In the genomic region with DNA sequence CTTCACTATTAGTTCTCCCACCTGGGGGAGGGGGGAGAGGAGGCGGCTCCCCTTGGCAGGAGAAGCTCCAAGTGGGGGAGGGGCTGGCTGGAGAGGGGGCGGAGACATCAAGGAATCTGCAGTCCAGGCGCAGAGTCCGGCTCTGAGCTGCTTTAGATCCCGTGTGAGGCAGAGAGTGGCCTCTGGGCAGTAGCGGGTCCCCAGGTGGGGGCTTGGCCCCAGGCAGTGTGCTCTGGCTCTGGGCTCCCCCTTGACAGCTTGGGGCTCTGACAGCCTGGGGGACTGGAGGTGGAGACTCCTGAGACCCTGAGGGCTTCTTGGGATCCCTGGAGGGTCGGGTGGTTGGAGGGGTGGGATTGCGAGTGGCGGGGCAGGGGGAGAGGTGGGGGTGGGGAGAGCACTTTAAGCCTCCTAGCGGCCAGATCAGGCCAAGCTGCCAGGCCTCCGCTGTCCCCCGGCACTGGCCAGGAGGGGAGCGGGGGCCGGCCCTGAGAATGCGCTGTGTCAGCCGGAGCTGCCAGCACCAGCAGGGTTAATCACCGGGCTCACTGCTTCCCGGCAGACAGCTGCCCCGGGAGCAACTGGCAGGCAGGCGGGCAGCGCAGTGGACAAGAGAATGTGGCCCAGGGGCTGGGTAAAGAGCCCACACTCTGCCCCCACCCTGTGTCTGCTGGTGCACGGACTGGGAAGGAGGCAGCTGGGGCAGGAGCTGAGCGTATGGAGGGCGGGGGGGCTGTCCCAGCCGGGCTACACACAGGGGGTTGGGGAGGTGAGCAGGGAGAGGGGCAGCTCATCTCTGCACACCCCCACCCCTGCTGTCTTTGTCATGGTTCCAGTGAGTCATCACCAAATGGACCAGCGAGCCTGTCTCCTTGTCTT, we compare ENCODE assay signal across 8 cellular contexts. TPM values are rescaled to one million over a fixed set of nuclear protein-coding genes. Genes with fewer than 3 reads are reported as not detected.
DNase-seq lines count a peak whose midpoint lies in the region; ATAC-seq and TF ChIP-seq lines count a peak whose summit lies in the region.

No MANE protein-coding gene starts in this region.

- H3K4me3 Mint-ChIP-seq in stimulated activated naive B cell treated with anti-CD40 and anti-IgM and Interleukin-4, amounts not matched to agents 10 μg/mL and 1 μg/mL and 100 μg/mL, for 72 hours: peak overlapping the region; percentile 83 to 84
- no peak overlapping the region for H3K4me3 Mint-ChIP-seq in activated CD8-positive, alpha-beta memory T cell treated with anti-CD3 and anti-CD28 coated beads, Interleukin-2, amount 10 ng/mL, durations not matched to agents 7 days and 5 days

- H3K36me3 ChIP-seq in ascending aorta: no peaks in the 10 kb centered on the region

- peaks cover 40 to 67% of the 10 kb centered on the region in 2 donors for H3K4me1 ChIP-seq in ascending aorta

- H3K27me3 ChIP-seq in ascending aorta: no peaks in the 10 kb centered on the region

- H3K4me1 Mint-ChIP-seq in stimulated activated naive B cell treated with anti-CD40 and anti-IgM and Interleukin-4, amounts not matched to agents 10 μg/mL and 1 μg/mL and 100 μg/mL, for 72 hours: peaks cover 25 to 46% of the 10 kb centered on the region in 2 donors
- peaks cover 2% of the 10 kb centered on the region for H3K4me1 Mint-ChIP-seq in activated CD8-positive, alpha-beta memory T cell treated with anti-CD3 and anti-CD28 coated beads, Interleukin-2, amount 10 ng/mL, durations not matched to agents 7 days and 5 days

- peak overlapping the region; percentile 78 to 98 for H3K27ac ChIP-seq in ascending aorta

- peaks cover 12 to 13% of the 10 kb centered on the region in 2 donors for H3K27me3 Mint-ChIP-seq in stimulated activated naive B cell treated with anti-CD40 and anti-IgM and Interleukin-4, amounts not matched to agents 10 μg/mL and 1 μg/mL and 100 μg/mL, for 72 hours
- peaks cover 29% of the 10 kb centered on the region for H3K27me3 Mint-ChIP-seq in activated CD8-positive, alpha-beta memory T cell treated with anti-CD3 and anti-CD28 coated beads, Interleukin-2, amount 10 ng/mL, durations not matched to agents 7 days and 5 days

- no peaks in the 10 kb centered on the region for H3K36me3 Mint-ChIP-seq in stimulated activated naive B cell treated with anti-CD40 and anti-IgM and Interleukin-4, amounts not matched to agents 10 μg/mL and 1 μg/mL and 100 μg/mL, for 72 hours
- H3K36me3 Mint-ChIP-seq in activated CD8-positive, alpha-beta memory T cell treated with anti-CD3 and anti-CD28 coated beads, Interleukin-2, amount 10 ng/mL, durations not matched to agents 7 days and 5 days: no peaks in the 10 kb centered on the region

- DNase-seq in AG20443 (ENCODE audit: low spot score): peak; percentile 71
- DNase-seq in HPDE6-E6E7 (ENCODE audit: extremely low spot score): peak; percentile 81
- DNase-seq in ascending aorta (ENCODE audit: low spot score in 2 of 2): no peak
- peak; percentile 79 for DNase-seq in iPS-NIHi11 (ENCODE audit: low spot score)
- no peak for DNase-seq in stimulated activated naive B cell treated with anti-CD40 and anti-IgM and Interleukin-4, amounts not matched to agents 10 μg/mL and 1 μg/mL and 100 μg/mL, for 72 hours
- no peak for DNase-seq in activated CD8-positive, alpha-beta memory T cell treated with anti-CD3 and anti-CD28 coated beads, Interleukin-2, amount 10 ng/mL, durations not matched to agents 7 days and 5 days
- no peak for DNase-seq in activated gamma-delta T cell treated with Interleukin-2 at 50 U/mL for 16 hours
- no peak for DNase-seq in putamen (ENCODE audit: low spot score)

- ATAC-seq in stimulated activated naive B cell treated with anti-CD40 and anti-IgM and Interleukin-4, amounts not matched to agents 10 μg/mL and 1 μg/mL and 100 μg/mL, for 72 hours (replicated peaks): no peak
- ATAC-seq in activated CD8-positive, alpha-beta memory T cell treated with anti-CD3 and anti-CD28 coated beads, Interleukin-2, amount 10 ng/mL, durations not matched to agents 7 days and 5 days: no peak

- CTCF ChIA-PET in activated CD8-positive, alpha-beta memory T cell treated with anti-CD3 and anti-CD28 coated beads, Interleukin-2, amount 10 ng/mL, durations not matched to agents 7 days and 5 days (lab: Charles Lee): interaction anchor here (1.3 to 2.2 kb wide), 2 partner anchors 14 to 17 kb away, joined by 5 to 7 read pairs; no protein-coding TSS in a partner anchor

- no peaks in the 10 kb centered on the region for H3K9me3 Mint-ChIP-seq in stimulated activated naive B cell treated with anti-CD40 and anti-IgM and Interleukin-4, amounts not matched to agents 10 μg/mL and 1 μg/mL and 100 μg/mL, for 72 hours
- H3K9me3 Mint-ChIP-seq in activated CD8-positive, alpha-beta memory T cell treated with anti-CD3 and anti-CD28 coated beads, Interleukin-2, amount 10 ng/mL, durations not matched to agents 7 days and 5 days (ENCODE audit: low read depth): no peaks in the 10 kb centered on the region

- peak overlapping the region; percentile 94 to 98 for H3K4me3 ChIP-seq in ascending aorta

- intact Hi-C loops in ascending aorta (cut with DNase I): loop anchor here (2.0 kb wide), 1 partner anchor 14 kb away; no protein-coding TSS in a partner anchor

- peak in 2 of 3 experiments; percentile 22 to 51 for TF ChIP-seq CTCF in ascending aorta (IDR thresholded peaks at IDR 0.05)

- no peaks in the 10 kb centered on the region for H3K9me3 ChIP-seq in ascending aorta

- no peak overlapping the region for H3K27ac Mint-ChIP-seq in stimulated activated naive B cell treated with anti-CD40 and anti-IgM and Interleukin-4, amounts not matched to agents 10 μg/mL and 1 μg/mL and 100 μg/mL, for 72 hours
- H3K27ac Mint-ChIP-seq in activated CD8-positive, alpha-beta memory T cell treated with anti-CD3 and anti-CD28 coated beads, Interleukin-2, amount 10 ng/mL, durations not matched to agents 7 days and 5 days: no peak overlapping the region

RNA-seq across cellular contexts. Expression of gene LAMA5, which starts 1.8 kb away (rescaled TPM):
- total RNA-seq in ascending aorta: 469 TPM
- total RNA-seq in activated CD8-positive, alpha-beta memory T cell treated with anti-CD3 and anti-CD28 coated beads, Interleukin-2, amount 10 ng/mL, durations not matched to agents 7 days and 5 days: 1 to 10 TPM in 1 of 2 experiments, under 1 TPM in 1; 0.99 to 1.9 TPM

RNA-seq across cellular contexts. Expression of gene RPS21, which starts 18.0 kb away (rescaled TPM):
- total RNA-seq in ascending aorta: 1,828 TPM
- 1,000 to 10,000 TPM; 1,634 to 1,703 TPM for total RNA-seq in activated CD8-positive, alpha-beta memory T cell treated with anti-CD3 and anti-CD28 coated beads, Interleukin-2, amount 10 ng/mL, durations not matched to agents 7 days and 5 days

RNA-seq across cellular contexts. Expression of gene CABLES2, which starts 38.2 kb away (rescaled TPM):
- 0.43 TPM for total RNA-seq in ascending aorta
- total RNA-seq in activated CD8-positive, alpha-beta memory T cell treated with anti-CD3 and anti-CD28 coated beads, Interleukin-2, amount 10 ng/mL, durations not matched to agents 7 days and 5 days: 10 to 100 TPM; 15.6 to 16.5 TPM

RNA-seq across cellular contexts. Expression of gene RBBP8NL, which starts 58.5 kb away (rescaled TPM):
- total RNA-seq in ascending aorta: not detected
- total RNA-seq in activated CD8-positive, alpha-beta memory T cell treated with anti-CD3 and anti-CD28 coated beads, Interleukin-2, amount 10 ng/mL, durations not matched to agents 7 days and 5 days: not detected

Comparison
In these comparisons a context has a peak if more than half of its experiments do, and no peak if none do; other contexts are left out.
1. DNase-seq: peak in AG20443 (single experiment), HPDE6-E6E7 (single experiment) and iPS-NIHi11 (single experiment); none in ascending aorta (0 of 2), stimulated activated naive B cell treated with anti-CD40 and anti-IgM and Interleukin-4, amounts not matched to agents 10 μg/mL and 1 μg/mL and 100 μg/mL, for 72 hours (single experiment), activated CD8-positive, alpha-beta memory T cell treated with anti-CD3 and anti-CD28 coated beads, Interleukin-2, amount 10 ng/mL, durations not matched to agents 7 days and 5 days (single experiment), activated gamma-delta T cell treated with Interleukin-2 at 50 U/mL for 16 hours (single experiment) and putamen (single experiment).
2. RNA of gene LAMA5, which starts 1.8 kb away (total RNA-seq): 469 TPM in ascending aorta (single experiment); 0.99 to 1.9 TPM in activated CD8-positive, alpha-beta memory T cell treated with anti-CD3 and anti-CD28 coated beads, Interleukin-2, amount 10 ng/mL, durations not matched to agents 7 days and 5 days; every median in the first group is over 100 times any median in the second.
3. RNA of gene CABLES2, which starts 38.2 kb away (total RNA-seq): 15.6 to 16.5 TPM in activated CD8-positive, alpha-beta memory T cell treated with anti-CD3 and anti-CD28 coated beads, Interleukin-2, amount 10 ng/mL, durations not matched to agents 7 days and 5 days; 0.43 TPM in ascending aorta (single experiment); every median in the first group is over 10 times any median in the second.